Comparison of ENCODE assay signal across 15 cellular contexts in genomic region chr7:39617010-39617409, GRCh38. TPM values are rescaled to one million over a fixed set of nuclear protein-coding genes. Genes with fewer than 3 reads are reported as not detected.
DNase-seq lines count a peak whose midpoint lies in the region; ATAC-seq and TF ChIP-seq lines count a peak whose summit lies in the region.
"Had no signal": no experiment of that assay in that cellular context is flagged by ENCODE, and none has a peak within 500 bp of the region (broad histone marks: within the 10 kb centered on the region; RNA-seq: fewer than 3 reads in every experiment).

No MANE protein-coding gene starts in this region.

- DNase-seq in EL: peak; percentile 56
- peak; percentile 44 for DNase-seq in NCI-H226
- peak; percentile 49 for DNase-seq in astrocyte of the spinal cord (ENCODE audit: low read depth, low spot score)
- peak; percentile 78 for DNase-seq in fibroblast of the aortic adventitia (ENCODE audit: low read depth)
- DNase-seq in nephron progenitor cell: no peak
- DNase-seq in activated naive CD8-positive, alpha-beta T cell treated with anti-CD3 and anti-CD28 coated beads for 36 hours: no peak
- no peak for DNase-seq in activated CD4-positive, alpha-beta T cell treated with anti-CD3 and anti-CD28 coated beads for 36 hours
- DNase-seq: DMS 273 treated with DMSO at 0.1 percent for 48 hours, H7, Kasumi-1, NCI-H187 treated with DMSO at 0.1 percent for 48 hours, NCI-H2171 treated with DMSO at 0.1 percent for 48 hours, NCI-H748 treated with DMSO at 0.1 percent for 48 hours had no signal

- intact Hi-C loops in activated CD4-positive, alpha-beta T cell treated with anti-CD3 and anti-CD28 coated beads for 36 hours (cut with DNase I, micrococcal nuclease): no loop called here

- H3K27ac Mint-ChIP-seq in nephron progenitor cell: no peak overlapping the region
- H3K27ac Mint-ChIP-seq in activated naive CD8-positive, alpha-beta T cell treated with anti-CD3 and anti-CD28 coated beads for 36 hours: no peak overlapping the region
- no peak overlapping the region for H3K27ac Mint-ChIP-seq in activated CD4-positive, alpha-beta T cell treated with anti-CD3 and anti-CD28 coated beads for 36 hours
- H3K27ac Mint-ChIP-seq: IgD-negative memory B cell had no signal

- TF ChIP-seq CTCF in astrocyte of the spinal cord (IDR thresholded peaks at IDR 0.05; ENCODE audit: low read depth, low read length): no peak
- no peak for TF ChIP-seq CTCF in fibroblast of the aortic adventitia (IDR thresholded peaks at IDR 0.05; ENCODE audit: insufficient read depth, low read length)
- TF ChIP-seq CTCF in nephron progenitor cell (IDR thresholded peaks at IDR 0.05): no peak

- H3K36me3 Mint-ChIP-seq in nephron progenitor cell (ENCODE audit: low read depth): no peaks in the 10 kb centered on the region
- peaks cover 4% of the 10 kb centered on the region for H3K36me3 Mint-ChIP-seq in activated naive CD8-positive, alpha-beta T cell treated with anti-CD3 and anti-CD28 coated beads for 36 hours
- H3K36me3 Mint-ChIP-seq in activated CD4-positive, alpha-beta T cell treated with anti-CD3 and anti-CD28 coated beads for 36 hours (ENCODE audit: low read depth): peaks cover 3% of the 10 kb centered on the region

- peaks cover 8% of the 10 kb centered on the region for H3K4me1 Mint-ChIP-seq in nephron progenitor cell
- H3K4me1 Mint-ChIP-seq in activated naive CD8-positive, alpha-beta T cell treated with anti-CD3 and anti-CD28 coated beads for 36 hours: peaks cover 3% of the 10 kb centered on the region
- H3K4me1 Mint-ChIP-seq in activated CD4-positive, alpha-beta T cell treated with anti-CD3 and anti-CD28 coated beads for 36 hours: peaks cover 3% of the 10 kb centered on the region

- ATAC-seq in activated CD4-positive, alpha-beta T cell treated with anti-CD3 and anti-CD28 coated beads for 36 hours: no peak

- CTCF ChIA-PET in activated CD4-positive, alpha-beta T cell treated with anti-CD3 and anti-CD28 coated beads for 36 hours (lab: Charles Lee): no interaction called here

- no peaks in the 10 kb centered on the region for H3K9me3 Mint-ChIP-seq in nephron progenitor cell
- H3K9me3 Mint-ChIP-seq in activated naive CD8-positive, alpha-beta T cell treated with anti-CD3 and anti-CD28 coated beads for 36 hours: no peaks in the 10 kb centered on the region
- H3K9me3 Mint-ChIP-seq in activated CD4-positive, alpha-beta T cell treated with anti-CD3 and anti-CD28 coated beads for 36 hours (ENCODE audit: low read depth): no peaks in the 10 kb centered on the region
- H3K9me3 Mint-ChIP-seq: IgD-negative memory B cell had no signal

- H3K4me3 ChIP-seq in astrocyte of the spinal cord (ENCODE audit: low read depth, low read length): no peak overlapping the region
- no peak overlapping the region for H3K4me3 ChIP-seq in fibroblast of the aortic adventitia (ENCODE audit: low read depth, low read length)
- H3K4me3 ChIP-seq: SJSA1 had no signal

- peaks cover 19% of the 10 kb centered on the region for H3K27me3 Mint-ChIP-seq in nephron progenitor cell (ENCODE audit: low read depth, poor library complexity)
- peaks cover 16% of the 10 kb centered on the region for H3K27me3 Mint-ChIP-seq in activated naive CD8-positive, alpha-beta T cell treated with anti-CD3 and anti-CD28 coated beads for 36 hours
- peaks cover 4% of the 10 kb centered on the region for H3K27me3 Mint-ChIP-seq in activated CD4-positive, alpha-beta T cell treated with anti-CD3 and anti-CD28 coated beads for 36 hours

- in situ Hi-C loops in astrocyte of the spinal cord (cut with HindIII; ENCODE audit: low sequenced_read_pairs): no loop called here

- H3K4me3 Mint-ChIP-seq in nephron progenitor cell: no peak overlapping the region
- no peak overlapping the region for H3K4me3 Mint-ChIP-seq in activated naive CD8-positive, alpha-beta T cell treated with anti-CD3 and anti-CD28 coated beads for 36 hours
- H3K4me3 Mint-ChIP-seq in activated CD4-positive, alpha-beta T cell treated with anti-CD3 and anti-CD28 coated beads for 36 hours: no peak overlapping the region
- H3K4me3 Mint-ChIP-seq: IgD-negative memory B cell had no signal

- POLR2A ChIA-PET in activated CD4-positive, alpha-beta T cell treated with anti-CD3 and anti-CD28 coated beads for 36 hours (lab: Charles Lee): interaction anchor here (0.6 kb wide), 1 partner anchor 331 kb away, joined by 4 read pairs; no protein-coding TSS in a partner anchor

RNA-seq across cellular contexts. Expression of gene RALA, which starts 6.4 kb away (rescaled TPM):
- total RNA-seq in fibroblast of the aortic adventitia (ENCODE audit: low replicate concordance): 42.7 and 61.5 TPM in 2 replicates
- 10 to 100 TPM; 38.0 to 40.6 TPM for total RNA-seq in activated naive CD8-positive, alpha-beta T cell treated with anti-CD3 and anti-CD28 coated beads for 36 hours
- total RNA-seq in activated CD4-positive, alpha-beta T cell treated with anti-CD3 and anti-CD28 coated beads for 36 hours: 10 to 100 TPM; 30.7 to 33.7 TPM

RNA-seq across cellular contexts. Expression of gene YAE1, which starts 50.8 kb away (rescaled TPM):
- 41.9 and 95.8 TPM in 2 replicates for total RNA-seq in fibroblast of the aortic adventitia (ENCODE audit: low replicate concordance)
- 10 to 100 TPM; 11.2 to 12.5 TPM for total RNA-seq in activated naive CD8-positive, alpha-beta T cell treated with anti-CD3 and anti-CD28 coated beads for 36 hours
- total RNA-seq in activated CD4-positive, alpha-beta T cell treated with anti-CD3 and anti-CD28 coated beads for 36 hours: 10 to 100 TPM in 1 of 2 experiments, 1 to 10 TPM in 1; 9.8 to 13.5 TPM

Comparison
In these comparisons a context has a peak if more than half of its experiments do, and no peak if none do; other contexts are left out.
1. DNase-seq: peak in EL (single experiment), NCI-H226 (single experiment), astrocyte of the spinal cord (single experiment) and fibroblast of the aortic adventitia (single experiment); none in nephron progenitor cell (single experiment), activated naive CD8-positive, alpha-beta T cell treated with anti-CD3 and anti-CD28 coated beads for 36 hours (single experiment) and activated CD4-positive, alpha-beta T cell treated with anti-CD3 and anti-CD28 coated beads for 36 hours (single experiment).